In the genomic region with DNA sequence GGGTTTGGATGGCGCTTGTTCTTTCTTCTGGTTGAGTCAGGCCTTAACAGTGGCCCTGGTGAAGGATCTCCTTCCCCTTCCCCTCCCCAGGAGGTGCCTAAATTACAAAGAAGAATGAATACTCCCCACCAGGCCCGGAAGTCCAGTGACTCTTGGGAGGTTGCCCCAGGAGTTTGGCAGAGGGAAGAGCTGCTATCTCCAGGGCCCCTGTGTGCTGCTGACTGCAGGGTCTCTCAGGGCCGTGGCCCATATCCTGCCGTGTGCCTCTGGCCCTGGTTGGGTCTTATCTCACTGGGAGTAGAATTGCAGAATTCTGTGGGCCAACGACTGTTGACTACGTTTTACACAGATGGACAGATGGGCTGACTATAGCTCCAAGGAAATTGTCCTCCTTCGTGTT, we compare ENCODE assay signal across 1 cellular context.
A peak's percentile ranks its signal among the peaks of the same experiment; 100 is the strongest.
TF ChIP-seq lines count a peak whose summit lies in the region.

No MANE protein-coding gene starts in this region.

TF ChIP-seq in K562, 482 proteins besides CTCF, POLR2A, EP300 and RAD21 (continued from another document):
- TF ChIP-seq, protein P1, sequence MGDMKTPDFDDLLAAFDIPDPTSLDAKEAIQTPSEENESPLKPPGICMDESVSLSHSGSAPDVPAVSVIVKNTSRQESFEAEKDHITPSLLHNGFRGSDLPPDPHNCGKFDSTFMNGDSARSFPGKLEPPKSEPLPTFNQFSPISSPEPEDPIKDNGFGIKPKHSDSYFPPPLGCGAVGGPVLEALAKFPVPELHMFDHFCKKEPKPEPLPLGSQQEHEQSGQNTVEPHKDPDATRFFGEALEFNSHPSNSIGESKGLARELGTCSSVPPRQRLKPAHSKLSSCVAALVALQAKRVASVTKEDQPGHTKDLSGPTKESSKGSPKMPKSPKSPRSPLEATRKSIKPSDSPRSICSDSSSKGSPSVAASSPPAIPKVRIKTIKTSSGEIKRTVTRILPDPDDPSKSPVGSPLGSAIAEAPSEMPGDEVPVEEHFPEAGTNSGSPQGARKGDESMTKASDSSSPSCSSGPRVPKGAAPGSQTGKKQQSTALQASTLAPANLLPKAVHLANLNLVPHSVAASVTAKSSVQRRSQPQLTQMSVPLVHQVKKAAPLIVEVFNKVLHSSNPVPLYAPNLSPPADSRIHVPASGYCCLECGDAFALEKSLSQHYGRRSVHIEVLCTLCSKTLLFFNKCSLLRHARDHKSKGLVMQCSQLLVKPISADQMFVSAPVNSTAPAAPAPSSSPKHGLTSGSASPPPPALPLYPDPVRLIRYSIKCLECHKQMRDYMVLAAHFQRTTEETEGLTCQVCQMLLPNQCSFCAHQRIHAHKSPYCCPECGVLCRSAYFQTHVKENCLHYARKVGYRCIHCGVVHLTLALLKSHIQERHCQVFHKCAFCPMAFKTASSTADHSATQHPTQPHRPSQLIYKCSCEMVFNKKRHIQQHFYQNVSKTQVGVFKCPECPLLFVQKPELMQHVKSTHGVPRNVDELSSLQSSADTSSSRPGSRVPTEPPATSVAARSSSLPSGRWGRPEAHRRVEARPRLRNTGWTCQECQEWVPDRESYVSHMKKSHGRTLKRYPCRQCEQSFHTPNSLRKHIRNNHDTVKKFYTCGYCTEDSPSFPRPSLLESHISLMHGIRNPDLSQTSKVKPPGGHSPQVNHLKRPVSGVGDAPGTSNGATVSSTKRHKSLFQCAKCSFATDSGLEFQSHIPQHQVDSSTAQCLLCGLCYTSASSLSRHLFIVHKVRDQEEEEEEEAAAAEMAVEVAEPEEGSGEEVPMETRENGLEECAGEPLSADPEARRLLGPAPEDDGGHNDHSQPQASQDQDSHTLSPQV (IDR thresholded peaks at IDR 0.05): 0 out of 2 replicates have a peak, but pooled peaks have one; percentile 26
- TF ChIP-seq ZNF175 (CRISPR knock-in tag; IDR thresholded peaks at IDR 0.05; ENCODE audit: low read depth): 0 out of 2 replicates have a peak, but pooled peaks have one; percentile 56
- no peak for TF ChIP-seq NR2C2 (CRISPR knock-in tag; IDR thresholded peaks at IDR 0.05)
- TF ChIP-seq NR2C2 (tag; IDR thresholded peaks at IDR 0.05): peak; percentile 27; the same call in 1 of the 2 replicates
- peak; percentile 43; the same call in 1 of the 2 replicates for TF ChIP-seq TCF3 (CRISPR knock-in tag; IDR thresholded peaks at IDR 0.05)
- TF ChIP-seq CBFA2T3 (IDR thresholded peaks at IDR 0.05): peak; percentile 50
- peak; percentile 23; the same call in 1 of the 2 replicates for TF ChIP-seq GATA2 (CRISPR knock-in tag; IDR thresholded peaks at IDR 0.05)
- 0 out of 2 replicates have a peak, but pooled peaks have one; percentile 47 for TF ChIP-seq ZNF584 (CRISPR knock-in tag; IDR thresholded peaks at IDR 0.05; ENCODE audit: low read depth)
- TF ChIP-seq ARID1B (IDR thresholded peaks at IDR 0.05): 0 out of 2 replicates have a peak, but pooled peaks have one; percentile 15
- TF ChIP-seq FOXA1 (IDR thresholded peaks at IDR 0.05; ENCODE audit: borderline replicate concordance): no peak
- no peak for TF ChIP-seq POLR2G (IDR thresholded peaks at IDR 0.05; ENCODE audit: low read depth, low read length)
- TF ChIP-seq SMARCA4 (IDR thresholded peaks at IDR 0.05): 0 out of 2 replicates have a peak, but pooled peaks have one; percentile 19
- TF ChIP-seq ZNF431 (CRISPR knock-in tag; IDR thresholded peaks at IDR 0.05): 0 out of 2 replicates have a peak, but pooled peaks have one; percentile 21
TF ChIP-seq in K562: peak in this region for 10.
